ENCODE assay signal across 1 cellular context in the genomic region with DNA sequence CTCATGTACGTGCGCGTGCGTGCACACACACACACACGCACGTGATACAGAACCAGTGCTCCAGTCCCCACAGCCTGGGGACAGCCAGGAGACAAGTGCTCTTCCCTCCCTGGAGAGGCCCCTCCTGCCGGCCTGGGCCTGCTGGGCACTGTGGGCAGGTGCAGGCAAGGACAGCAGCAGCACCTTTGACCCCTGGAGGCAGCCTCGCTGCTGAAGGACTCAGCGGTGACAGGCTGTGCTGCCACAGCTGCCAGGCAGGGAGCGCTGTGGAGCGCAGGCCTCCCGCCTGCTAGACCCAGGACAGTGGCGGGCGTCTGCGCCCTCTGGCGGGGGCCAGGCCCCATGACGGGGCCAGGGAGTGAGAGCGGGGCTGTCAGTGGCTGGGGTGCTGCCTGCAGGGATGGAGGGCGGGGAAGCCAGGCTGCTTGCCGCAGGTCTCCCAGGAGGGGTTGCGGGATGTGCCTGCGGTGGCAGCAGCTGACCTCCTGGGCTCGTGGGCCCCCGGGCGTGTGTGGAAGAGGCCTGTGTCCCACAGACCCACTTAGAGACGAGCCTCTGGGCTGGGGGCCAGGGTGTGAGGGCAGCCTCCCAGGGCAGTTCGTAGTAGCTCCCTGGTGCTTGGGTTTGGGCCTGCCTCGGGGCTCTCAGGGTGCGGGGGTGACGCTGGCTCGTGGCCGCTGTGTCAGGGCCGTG.
TF ChIP-seq lines count a peak whose summit lies in the region.

No MANE protein-coding gene starts in this region.

TF ChIP-seq in HepG2, 621 proteins besides CTCF, POLR2A, EP300 and RAD21 (continued from another document and continues in another):
- TF ChIP-seq, protein P1, sequence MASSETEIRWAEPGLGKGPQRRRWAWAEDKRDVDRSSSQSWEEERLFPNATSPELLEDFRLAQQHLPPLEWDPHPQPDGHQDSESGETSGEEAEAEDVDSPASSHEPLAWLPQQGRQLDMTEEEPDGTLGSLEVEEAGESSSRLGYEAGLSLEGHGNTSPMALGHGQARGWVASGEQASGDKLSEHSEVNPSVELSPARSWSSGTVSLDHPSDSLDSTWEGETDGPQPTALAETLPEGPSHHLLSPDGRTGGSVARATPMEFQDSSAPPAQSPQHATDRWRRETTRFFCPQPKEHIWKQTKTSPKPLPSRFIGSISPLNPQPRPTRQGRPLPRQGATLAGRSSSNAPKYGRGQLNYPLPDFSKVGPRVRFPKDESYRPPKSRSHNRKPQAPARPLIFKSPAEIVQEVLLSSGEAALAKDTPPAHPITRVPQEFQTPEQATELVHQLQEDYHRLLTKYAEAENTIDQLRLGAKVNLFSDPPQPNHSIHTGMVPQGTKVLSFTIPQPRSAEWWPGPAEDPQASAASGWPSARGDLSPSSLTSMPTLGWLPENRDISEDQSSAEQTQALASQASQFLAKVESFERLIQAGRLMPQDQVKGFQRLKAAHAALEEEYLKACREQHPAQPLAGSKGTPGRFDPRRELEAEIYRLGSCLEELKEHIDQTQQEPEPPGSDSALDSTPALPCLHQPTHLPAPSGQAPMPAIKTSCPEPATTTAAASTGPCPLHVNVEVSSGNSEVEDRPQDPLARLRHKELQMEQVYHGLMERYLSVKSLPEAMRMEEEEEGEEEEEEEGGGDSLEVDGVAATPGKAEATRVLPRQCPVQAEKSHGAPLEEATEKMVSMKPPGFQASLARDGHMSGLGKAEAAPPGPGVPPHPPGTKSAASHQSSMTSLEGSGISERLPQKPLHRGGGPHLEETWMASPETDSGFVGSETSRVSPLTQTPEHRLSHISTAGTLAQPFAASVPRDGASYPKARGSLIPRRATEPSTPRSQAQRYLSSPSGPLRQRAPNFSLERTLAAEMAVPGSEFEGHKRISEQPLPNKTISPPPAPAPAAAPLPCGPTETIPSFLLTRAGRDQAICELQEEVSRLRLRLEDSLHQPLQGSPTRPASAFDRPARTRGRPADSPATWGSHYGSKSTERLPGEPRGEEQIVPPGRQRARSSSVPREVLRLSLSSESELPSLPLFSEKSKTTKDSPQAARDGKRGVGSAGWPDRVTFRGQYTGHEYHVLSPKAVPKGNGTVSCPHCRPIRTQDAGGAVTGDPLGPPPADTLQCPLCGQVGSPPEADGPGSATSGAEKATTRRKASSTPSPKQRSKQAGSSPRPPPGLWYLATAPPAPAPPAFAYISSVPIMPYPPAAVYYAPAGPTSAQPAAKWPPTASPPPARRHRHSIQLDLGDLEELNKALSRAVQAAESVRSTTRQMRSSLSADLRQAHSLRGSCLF (CRISPR knock-in tag; IDR thresholded peaks at IDR 0.05; ENCODE audit: borderline replicate concordance), result no peak
- no peak for TF ChIP-seq HOXA7 (CRISPR knock-in tag; IDR thresholded peaks at IDR 0.05)
- no peak for TF ChIP-seq ATF7 (IDR thresholded peaks at IDR 0.05)
- peak; percentile 59; the same call in 1 of the 2 replicates for TF ChIP-seq ATF7 (CRISPR knock-in tag; IDR thresholded peaks at IDR 0.05)
- TF ChIP-seq NR1H2 (CRISPR knock-in tag; IDR thresholded peaks at IDR 0.05; ENCODE audit: borderline replicate concordance, low read depth), result peak; percentile 63; the same call in 1 of the 2 replicates
- TF ChIP-seq ISL2 (CRISPR knock-in tag; IDR thresholded peaks at IDR 0.05), result peak; percentile 91
- TF ChIP-seq, protein P2, sequence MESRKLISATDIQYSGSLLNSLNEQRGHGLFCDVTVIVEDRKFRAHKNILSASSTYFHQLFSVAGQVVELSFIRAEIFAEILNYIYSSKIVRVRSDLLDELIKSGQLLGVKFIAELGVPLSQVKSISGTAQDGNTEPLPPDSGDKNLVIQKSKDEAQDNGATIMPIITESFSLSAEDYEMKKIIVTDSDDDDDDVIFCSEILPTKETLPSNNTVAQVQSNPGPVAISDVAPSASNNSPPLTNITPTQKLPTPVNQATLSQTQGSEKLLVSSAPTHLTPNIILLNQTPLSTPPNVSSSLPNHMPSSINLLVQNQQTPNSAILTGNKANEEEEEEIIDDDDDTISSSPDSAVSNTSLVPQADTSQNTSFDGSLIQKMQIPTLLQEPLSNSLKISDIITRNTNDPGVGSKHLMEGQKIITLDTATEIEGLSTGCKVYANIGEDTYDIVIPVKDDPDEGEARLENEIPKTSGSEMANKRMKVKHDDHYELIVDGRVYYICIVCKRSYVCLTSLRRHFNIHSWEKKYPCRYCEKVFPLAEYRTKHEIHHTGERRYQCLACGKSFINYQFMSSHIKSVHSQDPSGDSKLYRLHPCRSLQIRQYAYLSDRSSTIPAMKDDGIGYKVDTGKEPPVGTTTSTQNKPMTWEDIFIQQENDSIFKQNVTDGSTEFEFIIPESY (CRISPR knock-in tag; IDR thresholded peaks at IDR 0.05), result peak; percentile 97
- TF ChIP-seq RARG (CRISPR knock-in tag; IDR thresholded peaks at IDR 0.05; ENCODE audit: low read depth), result no peak
- TF ChIP-seq, protein P3, sequence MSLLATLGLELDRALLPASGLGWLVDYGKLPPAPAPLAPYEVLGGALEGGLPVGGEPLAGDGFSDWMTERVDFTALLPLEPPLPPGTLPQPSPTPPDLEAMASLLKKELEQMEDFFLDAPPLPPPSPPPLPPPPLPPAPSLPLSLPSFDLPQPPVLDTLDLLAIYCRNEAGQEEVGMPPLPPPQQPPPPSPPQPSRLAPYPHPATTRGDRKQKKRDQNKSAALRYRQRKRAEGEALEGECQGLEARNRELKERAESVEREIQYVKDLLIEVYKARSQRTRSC (CRISPR knock-in tag; IDR thresholded peaks at IDR 0.05; ENCODE audit: low read depth), result 0 out of 2 replicates have a peak, but pooled peaks have one; percentile 31
- TF ChIP-seq MTA1 (CRISPR knock-in tag; IDR thresholded peaks at IDR 0.05; ENCODE audit: borderline replicate concordance), result peak; percentile 97
- TF ChIP-seq DMAP1 (CRISPR knock-in tag; IDR thresholded peaks at IDR 0.05), result peak; percentile 67; the same call in 1 of the 2 replicates
- TF ChIP-seq ATRX (CRISPR knock-in tag; IDR thresholded peaks at IDR 0.05; ENCODE audit: borderline replicate concordance), result no peak
- TF ChIP-seq RBAK (CRISPR knock-in tag; IDR thresholded peaks at IDR 0.05), result peak; percentile 69; the same call in 1 of the 2 replicates
- TF ChIP-seq, protein P4, sequence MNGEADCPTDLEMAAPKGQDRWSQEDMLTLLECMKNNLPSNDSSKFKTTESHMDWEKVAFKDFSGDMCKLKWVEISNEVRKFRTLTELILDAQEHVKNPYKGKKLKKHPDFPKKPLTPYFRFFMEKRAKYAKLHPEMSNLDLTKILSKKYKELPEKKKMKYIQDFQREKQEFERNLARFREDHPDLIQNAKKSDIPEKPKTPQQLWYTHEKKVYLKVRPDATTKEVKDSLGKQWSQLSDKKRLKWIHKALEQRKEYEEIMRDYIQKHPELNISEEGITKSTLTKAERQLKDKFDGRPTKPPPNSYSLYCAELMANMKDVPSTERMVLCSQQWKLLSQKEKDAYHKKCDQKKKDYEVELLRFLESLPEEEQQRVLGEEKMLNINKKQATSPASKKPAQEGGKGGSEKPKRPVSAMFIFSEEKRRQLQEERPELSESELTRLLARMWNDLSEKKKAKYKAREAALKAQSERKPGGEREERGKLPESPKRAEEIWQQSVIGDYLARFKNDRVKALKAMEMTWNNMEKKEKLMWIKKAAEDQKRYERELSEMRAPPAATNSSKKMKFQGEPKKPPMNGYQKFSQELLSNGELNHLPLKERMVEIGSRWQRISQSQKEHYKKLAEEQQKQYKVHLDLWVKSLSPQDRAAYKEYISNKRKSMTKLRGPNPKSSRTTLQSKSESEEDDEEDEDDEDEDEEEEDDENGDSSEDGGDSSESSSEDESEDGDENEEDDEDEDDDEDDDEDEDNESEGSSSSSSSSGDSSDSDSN (CRISPR knock-in tag; IDR thresholded peaks at IDR 0.05), result peak; percentile 91
- peak; percentile 78 for TF ChIP-seq SP4 (CRISPR knock-in tag; IDR thresholded peaks at IDR 0.05)
- TF ChIP-seq, protein P5, sequence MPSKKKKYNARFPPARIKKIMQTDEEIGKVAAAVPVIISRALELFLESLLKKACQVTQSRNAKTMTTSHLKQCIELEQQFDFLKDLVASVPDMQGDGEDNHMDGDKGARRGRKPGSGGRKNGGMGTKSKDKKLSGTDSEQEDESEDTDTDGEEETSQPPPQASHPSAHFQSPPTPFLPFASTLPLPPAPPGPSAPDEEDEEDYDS (CRISPR knock-in tag; IDR thresholded peaks at IDR 0.05), result peak; percentile 78; the same call in 1 of the 2 replicates
- TF ChIP-seq ZBTB7B (CRISPR knock-in tag; IDR thresholded peaks at IDR 0.05), result peak; percentile 86
- peak; percentile 95 for TF ChIP-seq SALL1 (CRISPR knock-in tag; IDR thresholded peaks at IDR 0.05)
- no peak for TF ChIP-seq ZNF879 (CRISPR knock-in tag; IDR thresholded peaks at IDR 0.05)
- TF ChIP-seq ATF7-NPFF (CRISPR knock-in tag; IDR thresholded peaks at IDR 0.05; ENCODE audit: low read depth), result peak; percentile 98
- TF ChIP-seq, protein P6, sequence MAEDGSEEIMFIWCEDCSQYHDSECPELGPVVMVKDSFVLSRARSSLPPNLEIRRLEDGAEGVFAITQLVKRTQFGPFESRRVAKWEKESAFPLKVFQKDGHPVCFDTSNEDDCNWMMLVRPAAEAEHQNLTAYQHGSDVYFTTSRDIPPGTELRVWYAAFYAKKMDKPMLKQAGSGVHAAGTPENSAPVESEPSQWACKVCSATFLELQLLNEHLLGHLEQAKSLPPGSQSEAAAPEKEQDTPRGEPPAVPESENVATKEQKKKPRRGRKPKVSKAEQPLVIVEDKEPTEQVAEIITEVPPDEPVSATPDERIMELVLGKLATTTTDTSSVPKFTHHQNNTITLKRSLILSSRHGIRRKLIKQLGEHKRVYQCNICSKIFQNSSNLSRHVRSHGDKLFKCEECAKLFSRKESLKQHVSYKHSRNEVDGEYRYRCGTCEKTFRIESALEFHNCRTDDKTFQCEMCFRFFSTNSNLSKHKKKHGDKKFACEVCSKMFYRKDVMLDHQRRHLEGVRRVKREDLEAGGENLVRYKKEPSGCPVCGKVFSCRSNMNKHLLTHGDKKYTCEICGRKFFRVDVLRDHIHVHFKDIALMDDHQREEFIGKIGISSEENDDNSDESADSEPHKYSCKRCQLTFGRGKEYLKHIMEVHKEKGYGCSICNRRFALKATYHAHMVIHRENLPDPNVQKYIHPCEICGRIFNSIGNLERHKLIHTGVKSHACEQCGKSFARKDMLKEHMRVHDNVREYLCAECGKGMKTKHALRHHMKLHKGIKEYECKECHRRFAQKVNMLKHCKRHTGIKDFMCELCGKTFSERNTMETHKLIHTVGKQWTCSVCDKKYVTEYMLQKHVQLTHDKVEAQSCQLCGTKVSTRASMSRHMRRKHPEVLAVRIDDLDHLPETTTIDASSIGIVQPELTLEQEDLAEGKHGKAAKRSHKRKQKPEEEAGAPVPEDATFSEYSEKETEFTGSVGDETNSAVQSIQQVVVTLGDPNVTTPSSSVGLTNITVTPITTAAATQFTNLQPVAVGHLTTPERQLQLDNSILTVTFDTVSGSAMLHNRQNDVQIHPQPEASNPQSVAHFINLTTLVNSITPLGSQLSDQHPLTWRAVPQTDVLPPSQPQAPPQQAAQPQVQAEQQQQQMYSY (CRISPR knock-in tag; IDR thresholded peaks at IDR 0.05), result no peak
- TF ChIP-seq HNRNPLL (IDR thresholded peaks at IDR 0.05; ENCODE audit: low read depth, low read length, poor library complexity, severe bottlenecking), result peak; percentile 69
- TF ChIP-seq U2AF1 (optimal IDR thresholded peaks at IDR 0.05; ENCODE audit: low read depth, low read length), result peak; percentile 77
- TF ChIP-seq ZNF501 (CRISPR knock-in tag; IDR thresholded peaks at IDR 0.05), result peak; percentile 95
- TF ChIP-seq, protein P7, sequence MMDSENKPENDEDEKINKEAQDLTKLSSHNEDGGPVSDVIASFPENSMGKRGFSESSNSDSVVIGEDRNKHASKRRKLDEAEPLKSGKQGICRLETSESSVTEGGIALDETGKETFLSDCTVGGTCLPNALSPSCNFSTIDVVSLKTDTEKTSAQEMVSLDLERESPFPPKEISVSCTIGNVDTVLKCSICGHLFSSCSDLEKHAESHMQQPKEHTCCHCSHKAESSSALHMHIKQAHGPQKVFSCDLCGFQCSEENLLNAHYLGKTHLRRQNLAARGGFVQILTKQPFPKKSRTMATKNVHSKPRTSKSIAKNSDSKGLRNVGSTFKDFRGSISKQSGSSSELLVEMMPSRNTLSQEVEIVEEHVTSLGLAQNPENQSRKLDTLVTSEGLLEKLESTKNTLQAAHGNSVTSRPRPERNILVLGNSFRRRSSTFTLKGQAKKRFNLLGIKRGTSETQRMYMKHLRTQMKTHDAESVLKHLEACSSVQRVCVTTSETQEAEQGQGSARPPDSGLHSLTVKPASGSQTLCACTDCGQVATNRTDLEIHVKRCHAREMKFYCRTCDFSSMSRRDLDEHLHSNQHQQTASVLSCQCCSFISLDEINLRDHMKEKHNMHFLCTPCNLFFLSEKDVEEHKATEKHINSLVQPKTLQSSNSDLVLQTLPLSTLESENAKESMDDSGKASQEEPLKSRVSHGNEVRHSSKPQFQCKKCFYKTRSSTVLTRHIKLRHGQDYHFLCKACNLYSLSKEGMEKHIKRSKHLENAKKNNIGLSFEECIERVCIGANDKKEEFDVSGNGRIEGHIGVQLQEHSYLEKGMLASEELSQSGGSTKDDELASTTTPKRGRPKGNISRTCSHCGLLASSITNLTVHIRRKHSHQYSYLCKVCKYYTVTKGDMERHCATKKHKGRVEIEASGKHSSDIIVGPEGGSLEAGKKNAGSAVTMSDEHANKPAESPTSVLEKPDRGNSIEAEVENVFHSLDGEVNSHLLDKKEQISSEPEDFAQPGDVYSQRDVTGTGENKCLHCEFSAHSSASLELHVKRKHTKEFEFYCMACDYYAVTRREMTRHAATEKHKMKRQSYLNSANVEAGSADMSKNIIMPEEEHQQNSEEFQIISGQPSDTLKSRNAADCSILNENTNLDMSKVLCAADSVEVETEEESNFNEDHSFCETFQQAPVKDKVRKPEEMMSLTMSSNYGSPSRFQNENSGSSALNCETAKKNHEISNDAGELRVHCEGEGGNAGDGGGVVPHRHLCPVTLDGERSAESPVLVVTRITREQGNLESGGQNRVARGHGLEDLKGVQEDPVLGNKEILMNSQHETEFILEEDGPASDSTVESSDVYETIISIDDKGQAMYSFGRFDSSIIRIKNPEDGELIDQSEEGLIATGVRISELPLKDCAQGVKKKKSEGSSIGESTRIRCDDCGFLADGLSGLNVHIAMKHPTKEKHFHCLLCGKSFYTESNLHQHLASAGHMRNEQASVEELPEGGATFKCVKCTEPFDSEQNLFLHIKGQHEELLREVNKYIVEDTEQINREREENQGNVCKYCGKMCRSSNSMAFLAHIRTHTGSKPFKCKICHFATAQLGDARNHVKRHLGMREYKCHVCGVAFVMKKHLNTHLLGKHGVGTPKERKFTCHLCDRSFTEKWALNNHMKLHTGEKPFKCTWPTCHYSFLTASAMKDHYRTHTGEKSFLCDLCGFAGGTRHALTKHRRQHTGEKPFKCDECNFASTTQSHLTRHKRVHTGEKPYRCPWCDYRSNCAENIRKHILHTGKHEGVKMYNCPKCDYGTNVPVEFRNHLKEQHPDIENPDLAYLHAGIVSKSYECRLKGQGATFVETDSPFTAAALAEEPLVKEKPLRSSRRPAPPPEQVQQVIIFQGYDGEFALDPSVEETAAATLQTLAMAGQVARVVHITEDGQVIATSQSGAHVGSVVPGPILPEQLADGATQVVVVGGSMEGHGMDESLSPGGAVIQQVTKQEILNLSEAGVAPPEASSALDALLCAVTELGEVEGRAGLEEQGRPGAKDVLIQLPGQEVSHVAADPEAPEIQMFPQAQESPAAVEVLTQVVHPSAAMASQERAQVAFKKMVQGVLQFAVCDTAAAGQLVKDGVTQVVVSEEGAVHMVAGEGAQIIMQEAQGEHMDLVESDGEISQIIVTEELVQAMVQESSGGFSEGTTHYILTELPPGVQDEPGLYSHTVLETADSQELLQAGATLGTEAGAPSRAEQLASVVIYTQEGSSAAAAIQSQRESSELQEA (CRISPR knock-in tag; IDR thresholded peaks at IDR 0.05; ENCODE audit: not compliant biosample characterization), result peak; percentile 97
- peak; percentile 51; the same call in 1 of the 2 replicates for TF ChIP-seq ZNF589 (CRISPR knock-in tag; conservative IDR thresholded peaks at IDR 0.05)
- peak; percentile 95 for TF ChIP-seq HNRNPL (IDR thresholded peaks at IDR 0.05; ENCODE audit: low read depth, low read length)
- no peak for TF ChIP-seq TCF12 (IDR thresholded peaks at IDR 0.05)
- peak; percentile 81; the same call in 1 of the 2 replicates for TF ChIP-seq TCF12 (CRISPR knock-in tag; IDR thresholded peaks at IDR 0.05)
